ENCODE assay signal across 7 cellular contexts in the genomic region with DNA sequence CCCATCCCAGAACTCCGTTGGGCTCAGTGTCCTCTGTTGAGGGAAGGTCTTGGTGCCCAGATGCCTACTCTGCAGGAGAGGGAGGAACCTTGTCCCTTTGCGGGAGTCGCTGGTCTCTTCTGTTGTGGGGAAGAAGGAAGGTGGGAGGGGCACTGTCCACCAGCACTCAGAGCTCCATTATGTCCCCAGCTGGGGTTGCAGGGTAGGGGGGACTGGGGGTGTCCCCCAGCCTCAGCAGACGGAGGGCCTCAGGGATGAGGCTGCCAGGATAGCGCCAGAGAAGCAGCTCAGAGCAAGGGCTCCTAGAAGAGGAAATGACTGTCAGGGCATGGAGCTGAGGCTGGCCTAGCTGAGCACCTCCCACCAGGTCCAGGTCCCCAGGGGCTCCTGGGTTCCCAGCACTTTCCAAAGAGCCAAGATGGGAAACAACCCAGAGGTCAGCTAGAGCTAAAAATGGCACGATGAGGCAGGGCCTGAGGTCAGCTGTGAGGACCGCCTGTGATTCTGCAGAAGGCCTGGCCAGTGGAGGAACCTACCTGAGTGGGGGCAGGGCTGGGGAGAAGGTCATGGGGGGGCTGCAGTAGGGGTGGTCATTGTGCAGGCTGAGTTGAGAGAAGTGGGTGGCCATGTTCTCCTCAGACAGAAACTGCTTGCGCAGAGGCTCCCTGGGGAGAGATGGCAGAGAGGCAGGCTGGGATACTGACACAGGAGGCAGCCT. TPM values are rescaled to one million over a fixed set of nuclear protein-coding genes. Genes with fewer than 3 reads are reported as not detected.
DNase-seq lines count a peak whose midpoint lies in the region; ATAC-seq and TF ChIP-seq lines count a peak whose summit lies in the region.

No MANE protein-coding gene starts in this region.

- H3K36me3 ChIP-seq in RWPE2 (ENCODE audit: low read depth), result peaks cover 44% of the 10 kb centered on the region
- H3K36me3 ChIP-seq in endodermal cell (ENCODE audit: control insufficient read depth, insufficient read depth, low read length), result peaks cover 30% of the 10 kb centered on the region
- H3K36me3 ChIP-seq in neuron (ENCODE audit: insufficient read depth, low read length), result peaks cover 19% of the 10 kb centered on the region

- H3K27me3 ChIP-seq in RWPE2 (ENCODE audit: insufficient read depth, poor library complexity, severe bottlenecking), result no peaks in the 10 kb centered on the region
- H3K27me3 ChIP-seq in endodermal cell (ENCODE audit: control insufficient read depth, insufficient read depth, low read length, poor library complexity, severe bottlenecking), result no peaks in the 10 kb centered on the region
- H3K27me3 ChIP-seq in neuron (ENCODE audit: insufficient read depth, low read length), result no peaks in the 10 kb centered on the region

- peaks cover 29% of the 10 kb centered on the region for H3K4me1 Mint-ChIP-seq in endodermal cell

- peak overlapping the region; percentile 99 for H3K9ac ChIP-seq in endodermal cell (ENCODE audit: extremely low read depth, low read length, poor library complexity, severe bottlenecking)

- no peak overlapping the region for H2AFZ ChIP-seq in neuron (ENCODE audit: low read depth, low read length)

- peaks cover 9% of the 10 kb centered on the region for H3K4me1 ChIP-seq in RWPE2 (ENCODE audit: insufficient read depth, poor library complexity, severe bottlenecking)
- peaks cover 12% of the 10 kb centered on the region for H3K4me1 ChIP-seq in endodermal cell (ENCODE audit: control insufficient read depth, insufficient read depth, low read length)
- peaks cover 27% of the 10 kb centered on the region for H3K4me1 ChIP-seq in neuron (ENCODE audit: insufficient read depth, low read length)

- H3K36me3 Mint-ChIP-seq in endodermal cell (ENCODE audit: low read depth), result peaks cover 23% of the 10 kb centered on the region

- H3K9me3 ChIP-seq in RWPE2 (ENCODE audit: severe bottlenecking), result no peaks in the 10 kb centered on the region
- H3K9me3 ChIP-seq in endodermal cell (ENCODE audit: control insufficient read depth, low read length), result no peaks in the 10 kb centered on the region
- H3K9me3 ChIP-seq in neuron (ENCODE audit: low read length), result no peaks in the 10 kb centered on the region

- no peaks in the 10 kb centered on the region for H3K27me3 Mint-ChIP-seq in endodermal cell (ENCODE audit: insufficient read depth)

- TF ChIP-seq CTCF in RWPE2 (IDR thresholded peaks at IDR 0.05; ENCODE audit: poor library complexity, severe bottlenecking) (no peak), endodermal cell (conservative IDR thresholded peaks at IDR 0.05) (no peak)

- H3K27ac ChIP-seq in RWPE2 (ENCODE audit: poor library complexity, severe bottlenecking) (peak overlapping the region; percentile 100), endodermal cell (ENCODE audit: low read depth, low read length) (peak overlapping the region; percentile 90)

- WGBS in endodermal cell (ENCODE audit: insufficient coverage in 1 of 2, insufficient read length in 1 of 2), 2 experiments, result 32 to 34% methylated on average over 3 to 8 of the region's 8 CpGs

- DNase-seq in GOT3 (lab: John Stamatoyannopoulos, UW) (peak; percentile 61), RWPE2 (ENCODE audit: low spot score) (no peak), endodermal cell (peak; percentile 87), NCI-H748 (lab: John Stamatoyannopoulos, UW; ENCODE audit: unreplicated experiment) (no peak), AG20443 (ENCODE audit: low spot score) (no peak)

- ATAC-seq in RWPE2 (ENCODE audit: low read depth), result peak; percentile 0; the same call in 2 of the 3 replicates
- no peak for ATAC-seq in HG03378 (IDR thresholded peaks at IDR 0.05; ENCODE audit: unreplicated experiment)

- H3K27ac Mint-ChIP-seq in endodermal cell, result peak overlapping the region; percentile 99

- H3K4me3 ChIP-seq in RWPE2 (ENCODE audit: severe bottlenecking) (peak overlapping the region; percentile 89), endodermal cell (ENCODE audit: low read length) (peak overlapping the region; percentile 97), neuron (ENCODE audit: low read length) (peak overlapping the region; percentile 56)

- H3K4me3 Mint-ChIP-seq in endodermal cell, result peak overlapping the region; percentile 83

- H3K9me3 Mint-ChIP-seq in endodermal cell, result no peaks in the 10 kb centered on the region

RNA-seq across cellular contexts. Expression of gene HCFC1R1, which starts 0.9 kb away (rescaled TPM):
- total RNA-seq in endodermal cell, result 10 to 100 TPM; 49.8 to 59.1 TPM
- 68.3 TPM for polyA plus RNA-seq in endodermal cell (2013, experiment 1 of 2)
- 61.5 TPM for polyA plus RNA-seq in endodermal cell (2013, experiment 2 of 2)

RNA-seq across cellular contexts. Expression of gene THOC6, which starts 1.0 kb away (rescaled TPM):
- 10 to 100 TPM; 45.8 to 52.4 TPM for total RNA-seq in endodermal cell
- 34.6 TPM for polyA plus RNA-seq in endodermal cell (2013, experiment 1 of 2)
- polyA plus RNA-seq in endodermal cell (2013, experiment 2 of 2), result 34.8 TPM

RNA-seq across cellular contexts. Expression of gene TNFRSF12A, which starts 2.7 kb away (rescaled TPM):
- 10 to 100 TPM; 37.8 to 43.5 TPM for total RNA-seq in endodermal cell
- polyA plus RNA-seq in endodermal cell (2013, experiment 1 of 2), result 38.0 TPM
- polyA plus RNA-seq in endodermal cell (2013, experiment 2 of 2), result 36.2 TPM

RNA-seq across cellular contexts. Expression of gene CLDN6, which starts 4.9 kb away (rescaled TPM):
- total RNA-seq in endodermal cell, result 100 to 1,000 TPM; 404 to 572 TPM
- polyA plus RNA-seq in endodermal cell (2013, experiment 1 of 2), result 135 TPM
- polyA plus RNA-seq in endodermal cell (2013, experiment 2 of 2), result 120 TPM

RNA-seq across cellular contexts. Expression of gene CLDN9, which starts 10.1 kb away (rescaled TPM):
- total RNA-seq in endodermal cell, result under 1 TPM in 1 of 2 donors, not detected in 1; 0.18 TPM
- polyA plus RNA-seq in endodermal cell (2013, experiment 1 of 2), result not detected
- polyA plus RNA-seq in endodermal cell (2013, experiment 2 of 2), result 0.12 TPM

Comparison
In these comparisons a context has a peak if more than half of its experiments do, and no peak if none do; other contexts are left out.
1. DNase-seq: peak in GOT3 (single experiment) and endodermal cell (single experiment); none in RWPE2 (single experiment), NCI-H748 (single experiment) and AG20443 (single experiment).
2. Peak in every context shown above with its lines, with median percentiles within 50 percentile points of each other: H3K4me3 ChIP-seq.